Comparison of ENCODE assay signal across 22 cellular contexts in genomic region chr2:196365923-196366322, GRCh38.
"Had no signal": no experiment of that assay in that cellular context is flagged by ENCODE, and none has a peak within 500 bp of the region (broad histone marks: within the 10 kb centered on the region; RNA-seq: fewer than 3 reads in every experiment).

No MANE protein-coding gene starts in this region.

- DNase-seq: activated CD4-positive, alpha-beta T cell treated with anti-CD3 and anti-CD28 coated beads for 36 hours; activated CD4-positive, alpha-beta T cell treated with anti-CD3 and anti-CD28 coated beads, Interleukin-2, amount 50 U/mL, for 48 hours; activated gamma-delta T cell; activated naive CD4-positive, alpha-beta T cell treated with anti-CD3 and anti-CD28 coated beads, Interleukin-2, amount 50 U/mL, for 16 hours; adrenal gland; brain microvascular endothelial cell; central memory CD4-positive, alpha-beta T cell; effector CD8-positive, alpha-beta T cell; gastrocnemius medialis; hippocampal formation; left ventricle myocardium superior; nephron progenitor cell; right cardiac atrium; SK-N-SH; stimulated activated CD4-positive, alpha-beta T cell treated with anti-CD3 and anti-CD28 coated beads, Interleukin-15, amount 100 ng/mL, for 24 hours; stimulated activated naive B cell treated with anti-CD40 and anti-IgM and Interleukin-4, amounts not matched to agents 10 μg/mL and 1 μg/mL and 100 μg/mL, for 72 hours; upper lobe of left lung had no signal

- H3K4me1 Mint-ChIP-seq: memory B cell; stimulated activated naive B cell treated with anti-CD40 and anti-IgM and Interleukin-4, amounts not matched to agents 10 μg/mL and 1 μg/mL and 100 μg/mL, for 72 hours had no signal

- H3K27me3 Mint-ChIP-seq: activated CD4-positive, alpha-beta T cell treated with anti-CD3 and anti-CD28 coated beads for 36 hours; stimulated activated naive B cell treated with anti-CD40 and anti-IgM and Interleukin-4, amounts not matched to agents 10 μg/mL and 1 μg/mL and 100 μg/mL, for 72 hours had no signal

- H3K27ac ChIP-seq: adrenal gland, ascending aorta, brain microvascular endothelial cell, esophagus muscularis mucosa, gastrocnemius medialis, parathyroid adenoma, skin epidermis had no signal

- H3K27me3 ChIP-seq: adrenal gland, ascending aorta, brain microvascular endothelial cell, esophagus muscularis mucosa, gastrocnemius medialis, upper lobe of left lung had no signal

- ATAC-seq: activated CD4-positive, alpha-beta T cell treated with anti-CD3 and anti-CD28 coated beads for 36 hours; gastrocnemius medialis; left ventricle myocardium superior; right cardiac atrium; stimulated activated naive B cell treated with anti-CD40 and anti-IgM and Interleukin-4, amounts not matched to agents 10 μg/mL and 1 μg/mL and 100 μg/mL, for 72 hours had no signal

- H3K4me3 ChIP-seq: adrenal gland, ascending aorta, esophagus muscularis mucosa, gastrocnemius medialis, skin epidermis, upper lobe of left lung had no signal

- H3K36me3 ChIP-seq: adrenal gland, ascending aorta, brain microvascular endothelial cell, esophagus muscularis mucosa, gastrocnemius medialis, upper lobe of left lung had no signal

- H3K9me3 ChIP-seq: gastrocnemius medialis, SK-N-SH, upper lobe of left lung had no signal

- H3K4me3 Mint-ChIP-seq: activated CD4-positive, alpha-beta T cell treated with anti-CD3 and anti-CD28 coated beads for 36 hours; memory B cell; nephron progenitor cell; stimulated activated naive B cell treated with anti-CD40 and anti-IgM and Interleukin-4, amounts not matched to agents 10 μg/mL and 1 μg/mL and 100 μg/mL, for 72 hours had no signal

- H3K4me1 ChIP-seq: adrenal gland, ascending aorta, gastrocnemius medialis, parathyroid adenoma had no signal

- H3K27ac Mint-ChIP-seq: activated CD4-positive, alpha-beta T cell treated with anti-CD3 and anti-CD28 coated beads for 36 hours; memory B cell; nephron progenitor cell; stimulated activated naive B cell treated with anti-CD40 and anti-IgM and Interleukin-4, amounts not matched to agents 10 μg/mL and 1 μg/mL and 100 μg/mL, for 72 hours had no signal
